Comparison of ENCODE assay signal across 1 cellular context in the genomic region with DNA sequence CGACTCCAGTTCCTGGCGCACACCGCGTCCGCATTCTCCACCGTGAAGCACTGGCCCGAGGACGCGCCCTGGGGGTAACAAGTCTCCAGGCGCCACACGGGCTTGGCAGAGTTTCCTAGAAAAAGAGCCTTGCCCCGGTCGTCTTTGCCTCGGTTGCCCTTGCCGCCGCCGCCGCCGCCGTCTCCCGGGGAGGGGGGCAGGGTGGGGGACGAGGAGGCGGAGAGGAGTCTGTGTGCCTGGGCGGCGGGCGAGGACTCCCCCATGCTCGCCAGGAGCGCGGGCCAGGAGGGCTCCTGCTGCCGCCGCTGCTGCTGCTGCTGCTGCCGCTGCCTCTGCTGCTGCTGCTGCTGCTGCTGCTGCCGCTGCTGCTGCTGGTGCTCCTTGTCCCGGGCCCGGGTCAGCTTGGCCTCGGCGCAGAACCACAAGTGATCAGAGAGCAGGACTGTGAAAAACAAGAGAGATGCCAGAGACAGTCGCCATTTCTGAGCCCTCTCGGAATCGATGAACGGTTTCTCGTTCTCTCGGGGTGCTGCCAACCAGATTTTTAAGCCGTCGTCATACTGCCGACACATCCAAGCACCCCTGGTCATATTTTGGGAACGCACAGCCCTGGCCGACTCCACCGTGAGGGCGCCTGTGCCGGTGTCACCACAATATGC.
TF ChIP-seq lines count a peak whose summit lies in the region.

No MANE protein-coding gene starts in this region.

TF ChIP-seq in GM23338, 12 proteins besides CTCF, POLR2A, EP300 and RAD21 (continued from another document):
- TF ChIP-seq, protein P1, sequence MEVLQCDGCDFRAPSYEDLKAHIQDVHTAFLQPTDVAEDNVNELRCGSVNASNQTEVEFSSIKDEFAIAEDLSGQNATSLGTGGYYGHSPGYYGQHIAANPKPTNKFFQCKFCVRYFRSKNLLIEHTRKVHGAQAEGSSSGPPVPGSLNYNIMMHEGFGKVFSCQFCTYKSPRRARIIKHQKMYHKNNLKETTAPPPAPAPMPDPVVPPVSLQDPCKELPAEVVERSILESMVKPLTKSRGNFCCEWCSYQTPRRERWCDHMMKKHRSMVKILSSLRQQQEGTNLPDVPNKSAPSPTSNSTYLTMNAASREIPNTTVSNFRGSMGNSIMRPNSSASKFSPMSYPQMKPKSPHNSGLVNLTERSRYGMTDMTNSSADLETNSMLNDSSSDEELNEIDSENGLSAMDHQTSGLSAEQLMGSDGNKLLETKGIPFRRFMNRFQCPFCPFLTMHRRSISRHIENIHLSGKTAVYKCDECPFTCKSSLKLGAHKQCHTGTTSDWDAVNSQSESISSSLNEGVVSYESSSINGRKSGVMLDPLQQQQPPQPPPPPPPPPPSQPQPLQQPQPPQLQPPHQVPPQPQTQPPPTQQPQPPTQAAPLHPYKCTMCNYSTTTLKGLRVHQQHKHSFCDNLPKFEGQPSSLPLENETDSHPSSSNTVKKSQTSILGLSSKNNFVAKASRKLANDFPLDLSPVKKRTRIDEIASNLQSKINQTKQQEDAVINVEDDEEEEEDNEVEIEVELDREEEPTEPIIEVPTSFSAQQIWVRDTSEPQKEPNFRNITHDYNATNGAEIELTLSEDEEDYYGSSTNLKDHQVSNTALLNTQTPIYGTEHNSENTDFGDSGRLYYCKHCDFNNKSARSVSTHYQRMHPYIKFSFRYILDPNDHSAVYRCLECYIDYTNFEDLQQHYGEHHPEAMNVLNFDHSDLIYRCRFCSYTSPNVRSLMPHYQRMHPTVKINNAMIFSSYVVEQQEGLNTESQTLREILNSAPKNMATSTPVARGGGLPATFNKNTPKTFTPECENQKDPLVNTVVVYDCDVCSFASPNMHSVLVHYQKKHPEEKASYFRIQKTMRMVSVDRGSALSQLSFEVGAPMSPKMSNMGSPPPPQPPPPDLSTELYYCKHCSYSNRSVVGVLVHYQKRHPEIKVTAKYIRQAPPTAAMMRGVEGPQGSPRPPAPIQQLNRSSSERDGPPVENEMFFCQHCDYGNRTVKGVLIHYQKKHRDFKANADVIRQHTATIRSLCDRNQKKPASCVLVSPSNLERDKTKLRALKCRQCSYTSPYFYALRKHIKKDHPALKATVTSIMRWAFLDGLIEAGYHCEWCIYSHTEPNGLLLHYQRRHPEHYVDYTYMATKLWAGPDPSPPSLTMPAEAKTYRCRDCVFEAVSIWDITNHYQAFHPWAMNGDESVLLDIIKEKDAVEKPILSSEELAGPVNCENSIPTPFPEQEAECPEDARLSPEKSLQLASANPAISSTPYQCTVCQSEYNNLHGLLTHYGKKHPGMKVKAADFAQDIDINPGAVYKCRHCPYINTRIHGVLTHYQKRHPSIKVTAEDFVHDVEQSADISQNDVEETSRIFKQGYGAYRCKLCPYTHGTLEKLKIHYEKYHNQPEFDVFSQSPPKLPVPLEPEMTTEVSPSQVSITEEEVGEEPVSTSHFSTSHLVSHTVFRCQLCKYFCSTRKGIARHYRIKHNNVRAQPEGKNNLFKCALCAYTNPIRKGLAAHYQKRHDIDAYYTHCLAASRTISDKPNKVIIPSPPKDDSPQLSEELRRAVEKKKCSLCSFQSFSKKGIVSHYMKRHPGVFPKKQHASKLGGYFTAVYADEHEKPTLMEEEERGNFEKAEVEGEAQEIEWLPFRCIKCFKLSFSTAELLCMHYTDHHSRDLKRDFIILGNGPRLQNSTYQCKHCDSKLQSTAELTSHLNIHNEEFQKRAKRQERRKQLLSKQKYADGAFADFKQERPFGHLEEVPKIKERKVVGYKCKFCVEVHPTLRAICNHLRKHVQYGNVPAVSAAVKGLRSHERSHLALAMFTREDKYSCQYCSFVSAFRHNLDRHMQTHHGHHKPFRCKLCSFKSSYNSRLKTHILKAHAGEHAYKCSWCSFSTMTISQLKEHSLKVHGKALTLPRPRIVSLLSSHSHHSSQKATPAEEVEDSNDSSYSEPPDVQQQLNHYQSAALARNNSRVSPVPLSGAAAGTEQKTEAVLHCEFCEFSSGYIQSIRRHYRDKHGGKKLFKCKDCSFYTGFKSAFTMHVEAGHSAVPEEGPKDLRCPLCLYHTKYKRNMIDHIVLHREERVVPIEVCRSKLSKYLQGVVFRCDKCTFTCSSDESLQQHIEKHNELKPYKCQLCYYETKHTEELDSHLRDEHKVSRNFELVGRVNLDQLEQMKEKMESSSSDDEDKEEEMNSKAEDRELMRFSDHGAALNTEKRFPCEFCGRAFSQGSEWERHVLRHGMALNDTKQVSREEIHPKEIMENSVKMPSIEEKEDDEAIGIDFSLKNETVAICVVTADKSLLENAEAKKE (CRISPR knock-in tag; IDR thresholded peaks at IDR 0.05) = no peak
- no peak for TF ChIP-seq EZH2phosphoT487 (IDR thresholded peaks at IDR 0.05; ENCODE audit: unreplicated experiment)
- no peak for TF ChIP-seq ZNF331 (CRISPR knock-in tag; IDR thresholded peaks at IDR 0.05; ENCODE audit: low read depth)
- no peak for TF ChIP-seq ZNF114 (CRISPR knock-in tag; IDR thresholded peaks at IDR 0.05)
- TF ChIP-seq, protein P2, sequence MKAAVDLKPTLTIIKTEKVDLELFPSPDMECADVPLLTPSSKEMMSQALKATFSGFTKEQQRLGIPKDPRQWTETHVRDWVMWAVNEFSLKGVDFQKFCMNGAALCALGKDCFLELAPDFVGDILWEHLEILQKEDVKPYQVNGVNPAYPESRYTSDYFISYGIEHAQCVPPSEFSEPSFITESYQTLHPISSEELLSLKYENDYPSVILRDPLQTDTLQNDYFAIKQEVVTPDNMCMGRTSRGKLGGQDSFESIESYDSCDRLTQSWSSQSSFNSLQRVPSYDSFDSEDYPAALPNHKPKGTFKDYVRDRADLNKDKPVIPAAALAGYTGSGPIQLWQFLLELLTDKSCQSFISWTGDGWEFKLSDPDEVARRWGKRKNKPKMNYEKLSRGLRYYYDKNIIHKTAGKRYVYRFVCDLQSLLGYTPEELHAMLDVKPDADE (IDR thresholded peaks at IDR 0.05) = no peak
- TF ChIP-seq NANOG (IDR thresholded peaks at IDR 0.05; ENCODE audit: borderline replicate concordance) = no peak
- no peak for TF ChIP-seq STAT1 (IDR thresholded peaks at IDR 0.05; ENCODE audit: unreplicated experiment)
- TF ChIP-seq, protein P3, sequence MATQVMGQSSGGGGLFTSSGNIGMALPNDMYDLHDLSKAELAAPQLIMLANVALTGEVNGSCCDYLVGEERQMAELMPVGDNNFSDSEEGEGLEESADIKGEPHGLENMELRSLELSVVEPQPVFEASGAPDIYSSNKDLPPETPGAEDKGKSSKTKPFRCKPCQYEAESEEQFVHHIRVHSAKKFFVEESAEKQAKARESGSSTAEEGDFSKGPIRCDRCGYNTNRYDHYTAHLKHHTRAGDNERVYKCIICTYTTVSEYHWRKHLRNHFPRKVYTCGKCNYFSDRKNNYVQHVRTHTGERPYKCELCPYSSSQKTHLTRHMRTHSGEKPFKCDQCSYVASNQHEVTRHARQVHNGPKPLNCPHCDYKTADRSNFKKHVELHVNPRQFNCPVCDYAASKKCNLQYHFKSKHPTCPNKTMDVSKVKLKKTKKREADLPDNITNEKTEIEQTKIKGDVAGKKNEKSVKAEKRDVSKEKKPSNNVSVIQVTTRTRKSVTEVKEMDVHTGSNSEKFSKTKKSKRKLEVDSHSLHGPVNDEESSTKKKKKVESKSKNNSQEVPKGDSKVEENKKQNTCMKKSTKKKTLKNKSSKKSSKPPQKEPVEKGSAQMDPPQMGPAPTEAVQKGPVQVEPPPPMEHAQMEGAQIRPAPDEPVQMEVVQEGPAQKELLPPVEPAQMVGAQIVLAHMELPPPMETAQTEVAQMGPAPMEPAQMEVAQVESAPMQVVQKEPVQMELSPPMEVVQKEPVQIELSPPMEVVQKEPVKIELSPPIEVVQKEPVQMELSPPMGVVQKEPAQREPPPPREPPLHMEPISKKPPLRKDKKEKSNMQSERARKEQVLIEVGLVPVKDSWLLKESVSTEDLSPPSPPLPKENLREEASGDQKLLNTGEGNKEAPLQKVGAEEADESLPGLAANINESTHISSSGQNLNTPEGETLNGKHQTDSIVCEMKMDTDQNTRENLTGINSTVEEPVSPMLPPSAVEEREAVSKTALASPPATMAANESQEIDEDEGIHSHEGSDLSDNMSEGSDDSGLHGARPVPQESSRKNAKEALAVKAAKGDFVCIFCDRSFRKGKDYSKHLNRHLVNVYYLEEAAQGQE (IDR thresholded peaks at IDR 0.05; ENCODE audit: unreplicated experiment) = no peak
- TF ChIP-seq POLR2AphosphoS5 (IDR thresholded peaks at IDR 0.05; ENCODE audit: low read depth) = no peak
- TF ChIP-seq CREB1 (CRISPR knock-in tag; IDR thresholded peaks at IDR 0.05; ENCODE audit: low read depth) = no peak
